ENCODE assay signal across 8 cellular contexts in genomic region chr15:91116379-91117067, GRCh38. TPM values are rescaled to one million over a fixed set of nuclear protein-coding genes. Genes with fewer than 3 reads are reported as not detected.
DNase-seq lines count a peak whose midpoint lies in the region; ATAC-seq and TF ChIP-seq lines count a peak whose summit lies in the region.

No MANE protein-coding gene starts in this region.

- no peaks in the 10 kb centered on the region for H3K4me1 Mint-ChIP-seq in natural killer cell

- intact Hi-C loops in natural killer cell (cut with micrococcal nuclease) = no loop called here

- no peak overlapping the region for H3K27ac ChIP-seq in coronary artery

- H3K36me3 Mint-ChIP-seq in natural killer cell = no peaks in the 10 kb centered on the region

- TF ChIP-seq CTCF in coronary artery (IDR thresholded peaks at IDR 0.05) (no peak), natural killer cell (IDR thresholded peaks at IDR 0.05) (no peak), BE2C (IDR thresholded peaks at IDR 0.05; ENCODE audit: low read depth, low read length) (no peak)

- H3K9me3 ChIP-seq in BE2C = no peaks in the 10 kb centered on the region

- in situ Hi-C loops in Caki2 (cut with HindIII; ENCODE audit: low pct_unique_long_range_greater_than_20kb, low sequenced_read_pairs) = no loop called here

- no peaks in the 10 kb centered on the region for H3K36me3 ChIP-seq in BE2C

- peaks cover 42% of the 10 kb centered on the region for H3K27me3 ChIP-seq in BE2C

- peaks cover 16 to 52% of the 10 kb centered on the region in 2 donors for H3K27me3 Mint-ChIP-seq in natural killer cell (ENCODE audit: low read depth in 2 of 2)

- no peak overlapping the region for H3K27ac Mint-ChIP-seq in natural killer cell

- ATAC-seq in GM19467 (IDR thresholded peaks at IDR 0.05; ENCODE audit: unreplicated experiment) (peak; percentile 64), HG03460 (IDR thresholded peaks at IDR 0.05; ENCODE audit: unreplicated experiment) (peak; percentile 80), natural killer cell (no peak)

- no peaks in the 10 kb centered on the region for H3K9me3 Mint-ChIP-seq in natural killer cell

- no peaks in the 10 kb centered on the region for H3K4me1 ChIP-seq in BE2C

- DNase-seq in Caki2 (ENCODE audit: low read depth) = peak; percentile 73
- peak; percentile 9 for DNase-seq in coronary artery (ENCODE audit: low spot score)
- DNase-seq in cortex of kidney (lab: John Stamatoyannopoulos, UW) = no peak
- no peak for DNase-seq in natural killer cell
- DNase-seq in BE2C = no peak
- no peak for DNase-seq in activated naive CD4-positive, alpha-beta T cell treated with anti-CD3 and anti-CD28 coated beads, Interleukin-2, amount 50 U/mL, for 16 hours

- H3K4me3 ChIP-seq in coronary artery (no peak overlapping the region), BE2C (ENCODE audit: low read depth, low read length) (no peak overlapping the region)

- no peak overlapping the region for H3K4me3 Mint-ChIP-seq in natural killer cell

RNA-seq across cellular contexts. Expression of gene SV2B, which starts 16.5 kb away (rescaled TPM):
- total RNA-seq in Caki2 (2014; rRNA removed; shearing (Covaris generic); ENCODE audit: low replicate concordance) = not detected in 2 replicates
- not detected for total RNA-seq in natural killer cell
- polyA plus RNA-seq in BE2C (2012; ENCODE audit: insufficient read depth, insufficient read length, low read depth) = 0.29 TPM

Comparison
In these comparisons a context has a peak if more than half of its experiments do, and no peak if none do; other contexts are left out.
1. DNase-seq: peak in Caki2 (single experiment) and coronary artery (single experiment); none in cortex of kidney (single experiment), natural killer cell (single experiment), BE2C (single experiment) and activated naive CD4-positive, alpha-beta T cell treated with anti-CD3 and anti-CD28 coated beads, Interleukin-2, amount 50 U/mL, for 16 hours (single experiment).
2. ATAC-seq: peak in GM19467 (single experiment) and HG03460 (single experiment); none in natural killer cell (0 of 3).